ENCODE assay signal across 13 cellular contexts in genomic region chr2:7517122-7517487, GRCh38.
DNase-seq lines count a peak whose midpoint lies in the region; ATAC-seq and TF ChIP-seq lines count a peak whose summit lies in the region.
"Had no signal": no experiment of that assay in that cellular context is flagged by ENCODE, and none has a peak within 500 bp of the region (broad histone marks: within the 10 kb centered on the region; RNA-seq: fewer than 3 reads in every experiment).

No MANE protein-coding gene starts in this region.

- no peak for TF ChIP-seq CTCF in fibroblast of pulmonary artery (IDR thresholded peaks at IDR 0.05; ENCODE audit: low read length, missing control alignments)

- ATAC-seq in GM18502 (IDR thresholded peaks at IDR 0.05; ENCODE audit: poor library complexity, unreplicated experiment) = no peak

- DNase-seq in AG08395 (ENCODE audit: low spot score) = peak; percentile 28
- DNase-seq in GM04503 (ENCODE audit: low read depth) = peak; percentile 13
- peak; percentile 34 for DNase-seq in activated CD8-positive, alpha-beta memory T cell treated with anti-CD3 and anti-CD28 coated beads, Interleukin-2, amount 50 U/mL, for 4 hours
- DNase-seq in fibroblast of pulmonary artery (ENCODE audit: low read depth) = peak; percentile 2
- no peak for DNase-seq in RKO (ENCODE audit: low spot score)
- DNase-seq in inferior parietal cortex (ENCODE audit: extremely low spot score) = no peak
- no peak for DNase-seq in NCI-H82 (lab: John Stamatoyannopoulos, UW)
- DNase-seq: hypothalamus, MM.1S, NCI-H2171, stomach had no signal

- H3K4me3 ChIP-seq in fibroblast of pulmonary artery (replicated peaks; ENCODE audit: low read depth, low read length) = no peak overlapping the region
- H3K4me3 ChIP-seq: cardiac muscle cell, stomach had no signal

Comparison
In these comparisons a context has a peak if more than half of its experiments do, and no peak if none do; other contexts are left out.
1. DNase-seq: peak in AG08395 (single experiment), GM04503 (single experiment), activated CD8-positive, alpha-beta memory T cell treated with anti-CD3 and anti-CD28 coated beads, Interleukin-2, amount 50 U/mL, for 4 hours (single experiment) and fibroblast of pulmonary artery (single experiment); none in RKO (single experiment), inferior parietal cortex (single experiment) and NCI-H82 (single experiment).